27 cellular contexts compared by ENCODE assay signal in the genomic region with DNA sequence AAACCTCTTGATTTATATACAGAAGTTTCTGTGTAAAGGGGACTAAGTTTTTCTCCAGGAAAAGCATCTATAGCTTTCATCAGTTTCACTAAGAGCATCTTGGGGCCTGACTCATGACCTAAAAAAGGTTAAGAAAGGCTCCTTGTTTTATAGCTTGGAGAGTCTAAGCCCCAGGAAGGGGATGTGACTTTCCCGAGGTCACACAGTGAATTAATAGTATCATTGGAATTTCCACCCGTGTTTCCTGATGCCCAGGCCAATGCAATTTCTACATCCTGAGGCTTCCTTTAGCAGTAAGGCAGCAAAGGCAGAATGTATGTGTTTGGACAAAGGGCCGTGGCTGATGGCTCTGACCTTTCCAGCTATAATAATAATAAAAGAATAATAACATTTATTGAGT. TPM values are rescaled to one million over a fixed set of nuclear protein-coding genes. Genes with fewer than 3 reads are reported as not detected.
"Had no signal": no experiment of that assay in that cellular context is flagged by ENCODE, and none has a peak within 500 bp of the region (broad histone marks: within the 10 kb centered on the region; RNA-seq: fewer than 3 reads in every experiment).

No MANE protein-coding gene starts in this region.

- H3K27me3 ChIP-seq: body of pancreas, sigmoid colon, testis had no signal

- H3K4me3 ChIP-seq: body of pancreas, gastrocnemius medialis, lower lobe of right lung, sigmoid colon, spleen, testis had no signal

- H3K4me1 ChIP-seq: body of pancreas, gastrocnemius medialis, lower lobe of right lung, spleen, testis had no signal

- H3K9me3 ChIP-seq: body of pancreas, gastrocnemius medialis, lower lobe of right lung, sigmoid colon, spleen, testis had no signal

- H3K36me3 ChIP-seq: gastrocnemius medialis, lower lobe of right lung, spleen, WERI-Rb-1 had no signal

- H3K27ac ChIP-seq: lower lobe of right lung, testis, WERI-Rb-1 had no signal

- ATAC-seq: activated CD8-positive, alpha-beta T cell treated with anti-CD3 and anti-CD28 coated beads, Interleukin-2, amount 10 ng/mL, durations not matched to agents 7 days and 5 days; activated naive CD8-positive, alpha-beta T cell treated with anti-CD3 and anti-CD28 coated beads, Interleukin-2, amount 50 U/mL, for 24 hours; body of pancreas; gastrocnemius medialis; left colon; lower lobe of right lung; naive thymus-derived CD4-positive, alpha-beta T cell; T-cell had no signal

- DNase-seq: activated CD4-positive, alpha-beta T cell treated with anti-CD3 and anti-CD28 coated beads for 1 hour; activated CD4-positive, alpha-beta T cell treated with anti-CD3 and anti-CD28 coated beads, Interleukin-2, amount 50 U/mL, for 1 hour; activated CD8-positive, alpha-beta T cell treated with anti-CD3 and anti-CD28 coated beads, Interleukin-2, amount 10 ng/mL, durations not matched to agents 7 days and 5 days; activated gamma-delta T cell; activated naive CD4-positive, alpha-beta T cell treated with anti-CD3 and anti-CD28 coated beads, Interleukin-2, amount 50 U/mL, for 16 hours; activated naive CD8-positive, alpha-beta T cell treated with anti-CD3 and anti-CD28 coated beads, Interleukin-2, amount 50 U/mL, for 24 hours; anterior cingulate cortex; body of pancreas; effector CD8-positive, alpha-beta T cell; gastrocnemius medialis; head of caudate nucleus; hypothalamus; left colon; lower lobe of right lung; naive thymus-derived CD4-positive, alpha-beta T cell; occipital lobe; sigmoid colon; spleen; stimulated activated CD4-positive, alpha-beta T cell treated with anti-CD3 and anti-CD28 coated beads, Interleukin-4, amount 100 ng/mL, for 1 hour; stimulated activated naive CD4-positive, alpha-beta T cell; T-cell; testis; WERI-Rb-1 had no signal

RNA-seq across cellular contexts. Expression of gene MORN5, which starts 8.6 kb away (rescaled TPM):
- total RNA-seq: activated CD8-positive, alpha-beta T cell treated with anti-CD3 and anti-CD28 coated beads, Interleukin-2, amount 10 ng/mL, durations not matched to agents 7 days and 5 days; activated T-helper 1 cell treated with anti-CD3 and anti-CD28 coated beads, Interleukin-12 subunit alpha, Interleukin-12 subunit beta, Interleukin-2, Interleukin-4 antibody, amounts not matched to agents 30 ng/mL and 10 ng/mL and 1 ng/mL, durations not matched to agents 14 hours and 24 hours and 36 hours; body of pancreas; cardiac septum; chondrocyte; gastrocnemius medialis; naive thymus-derived CD4-positive, alpha-beta T cell; neural crest cell; T-cell had no signal
- polyA plus RNA-seq: naive thymus-derived CD4-positive, alpha-beta T cell; spleen had no signal
